1 cellular context compared by ENCODE assay signal in genomic region chr19:43422689-43423066, GRCh38.
TF ChIP-seq lines count a peak whose summit lies in the region.

No MANE protein-coding gene starts in this region.

TF ChIP-seq in A549, 52 proteins besides CTCF, POLR2A, EP300 and RAD21 (continued from another document):
- TF ChIP-seq, protein P1, sequence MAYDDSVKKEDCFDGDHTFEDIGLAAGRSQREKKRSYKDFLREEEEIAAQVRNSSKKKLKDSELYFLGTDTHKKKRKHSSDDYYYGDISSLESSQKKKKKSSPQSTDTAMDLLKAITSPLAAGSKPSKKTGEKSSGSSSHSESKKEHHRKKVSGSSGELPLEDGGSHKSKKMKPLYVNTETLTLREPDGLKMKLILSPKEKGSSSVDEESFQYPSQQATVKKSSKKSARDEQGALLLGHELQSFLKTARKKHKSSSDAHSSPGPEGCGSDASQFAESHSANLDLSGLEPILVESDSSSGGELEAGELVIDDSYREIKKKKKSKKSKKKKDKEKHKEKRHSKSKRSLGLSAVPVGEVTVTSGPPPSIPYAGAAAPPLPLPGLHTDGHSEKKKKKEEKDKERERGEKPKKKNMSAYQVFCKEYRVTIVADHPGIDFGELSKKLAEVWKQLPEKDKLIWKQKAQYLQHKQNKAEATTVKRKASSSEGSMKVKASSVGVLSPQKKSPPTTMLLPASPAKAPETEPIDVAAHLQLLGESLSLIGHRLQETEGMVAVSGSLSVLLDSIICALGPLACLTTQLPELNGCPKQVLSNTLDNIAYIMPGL (CRISPR knock-in tag; IDR thresholded peaks at IDR 0.05; ENCODE audit: borderline replicate concordance) = no peak
- TF ChIP-seq TP53 (CRISPR knock-in tag; IDR thresholded peaks at IDR 0.05) (no peak), CEBPB (IDR thresholded peaks at IDR 0.05) (no peak), CBX2 (IDR thresholded peaks at IDR 0.05; ENCODE audit: borderline replicate concordance, low read depth) (no peak), GATA3 (IDR thresholded peaks at IDR 0.05; ENCODE audit: borderline replicate concordance) (no peak), MAZ (IDR thresholded peaks at IDR 0.05; ENCODE audit: borderline replicate concordance, low read depth, low read length) (no peak)
